In the genomic region with DNA sequence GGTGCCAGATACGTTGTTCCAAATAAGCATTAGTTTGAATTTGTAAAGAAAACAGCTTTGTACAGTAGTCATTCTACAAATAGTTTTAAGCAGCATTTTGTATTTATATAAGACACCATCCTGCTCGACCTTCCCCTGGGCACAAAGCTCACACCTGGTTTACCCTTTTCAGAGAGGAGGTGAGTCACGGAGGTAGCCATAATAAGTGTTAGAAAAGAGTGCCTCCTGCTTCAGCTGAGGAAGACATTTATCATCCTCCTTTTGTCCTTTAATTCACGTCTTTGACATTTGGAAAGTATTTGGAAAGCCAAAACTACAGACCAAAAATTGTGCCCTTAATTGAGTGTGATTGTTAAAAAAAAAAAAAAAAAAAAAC, we compare ENCODE assay signal across 11 cellular contexts. TPM values are rescaled to one million over a fixed set of nuclear protein-coding genes. Genes with fewer than 3 reads are reported as not detected.
DNase-seq lines count a peak whose midpoint lies in the region; ATAC-seq, FAIRE-seq and TF ChIP-seq lines count a peak whose summit lies in the region.
"Had no signal": no experiment of that assay in that cellular context is flagged by ENCODE, and none has a peak within 500 bp of the region (broad histone marks: within the 10 kb centered on the region; RNA-seq: fewer than 3 reads in every experiment).

No MANE protein-coding gene starts in this region.

- peak overlapping the region; percentile 67 for H3K4me2 ChIP-seq in PC-9

- peaks cover 0 to 4% (median 1%) of the 10 kb centered on the region in 3 donors for H3K27me3 Mint-ChIP-seq in immature natural killer cell (ENCODE audit: low read depth in 3 of 3)

- H3K27me3 ChIP-seq in PC-9 (ENCODE audit: insufficient read depth, low read depth) (no peaks in the 10 kb centered on the region), stomach smooth muscle (ENCODE audit: control insufficient read depth in 1 of 2, insufficient read depth in 2 of 2, low read length in 2 of 2) (no peaks in the 10 kb centered on the region)

- peaks cover 76 to 97% of the 10 kb centered on the region in 2 donors for H3K4me1 Mint-ChIP-seq in immature natural killer cell

- no peak overlapping the region for H2AFZ ChIP-seq in PC-9

- POLR2A ChIA-PET in PC-9 (lab: Charles Lee; ENCODE audit: unreplicated experiment), result interaction anchor here (0.5 to 1.0 kb wide), 2 partner anchors 124 to 1018 kb away, joined by 4 to 5 read pairs; no protein-coding TSS in a partner anchor

- no peaks in the 10 kb centered on the region for H3K36me3 Mint-ChIP-seq in immature natural killer cell

- peaks cover 1% of the 10 kb centered on the region; the same call in 1 of the 2 replicates for H3K9me3 ChIP-seq in PC-9 (ENCODE audit: insufficient read depth, low read depth)
- no peaks in the 10 kb centered on the region for H3K9me3 ChIP-seq in stomach smooth muscle (ENCODE audit: control insufficient read depth in 2 of 2, low read length in 2 of 2)

- no peaks in the 10 kb centered on the region; the same call in 1 of the 2 replicates for H3K36me3 ChIP-seq in PC-9 (ENCODE audit: low read depth)
- peaks cover 0 to 4% of the 10 kb centered on the region in 2 donors for H3K36me3 ChIP-seq in stomach smooth muscle (ENCODE audit: control insufficient read depth in 2 of 2, insufficient read depth in 2 of 2, low read length in 2 of 2)

- H3K9me3 Mint-ChIP-seq in immature natural killer cell, result no peaks in the 10 kb centered on the region

- peaks cover 6% of the 10 kb centered on the region; the same call in 1 of the 2 replicates for H4K20me1 ChIP-seq in PC-9 (ENCODE audit: insufficient read depth)

- H3K4me3 ChIP-seq in PC-9, result peak overlapping the region; percentile 6; the same call in 1 of the 2 replicates
- H3K4me3 ChIP-seq in foreskin fibroblast (ENCODE audit: low read depth in 1 of 2, low read length in 2 of 2), result peak overlapping the region; percentile 16 to 35
- peak overlapping the region in 1 of 2 donors; percentile 30 for H3K4me3 ChIP-seq in stomach smooth muscle (ENCODE audit: low read length in 2 of 2)

- BruUV-seq in PC-9 (replicated peaks; lab: Mats Ljungman, UMichigan), result no TSS peak

- intact Hi-C loops in PC-9 (cut with micrococcal nuclease; ENCODE audit: unreplicated experiment), result no loop called here

- no peak for FAIRE-seq in frontal cortex (lab: Jason Lieb, UNC)

- H3K27ac ChIP-seq in PC-9 (peak overlapping the region; percentile 83), stomach smooth muscle (ENCODE audit: low read length) (peak overlapping the region; percentile 64)

- H3K4me3 Mint-ChIP-seq in immature natural killer cell, result no peak overlapping the region

- peaks cover 14% of the 10 kb centered on the region for H3F3A ChIP-seq in PC-9 (ENCODE audit: insufficient read depth, low read depth)

- no peak for ATAC-seq in GM18868 (IDR thresholded peaks at IDR 0.05; ENCODE audit: unreplicated experiment)
- ATAC-seq: HCT116 had no signal

- CTCF ChIA-PET in PC-9 (lab: Charles Lee), result interaction anchor here (1.2 kb wide), 1 partner anchor 11 kb away, joined by 3 read pairs; no protein-coding TSS in a partner anchor

- H3K27ac Mint-ChIP-seq in immature natural killer cell, result no peak overlapping the region

- H3K4me1 ChIP-seq in PC-9 (replicated peaks; ENCODE audit: insufficient read depth) (peaks cover 55% of the 10 kb centered on the region), stomach smooth muscle (ENCODE audit: control insufficient read depth, insufficient read depth, low read length) (peaks cover 35% of the 10 kb centered on the region)

- H3K79me2 ChIP-seq in PC-9 (ENCODE audit: low read depth), result peaks cover 98% of the 10 kb centered on the region

- H3K9ac ChIP-seq in stomach smooth muscle (ENCODE audit: low read length in 2 of 2), result no peak overlapping the region

- peak; percentile 24 for DNase-seq in NCI-H2107 treated with DMSO at 0.1 percent for 48 hours (lab: John Stamatoyannopoulos, UW; ENCODE audit: unreplicated experiment)
- DNase-seq in NCI-H2107 (lab: John Stamatoyannopoulos, UW), result no peak
- DNase-seq in PC-9, result peak in 1 of 2 experiments; percentile 24
- no peak for DNase-seq in foreskin fibroblast
- no peak for DNase-seq in frontal cortex (ENCODE audit: low spot score in 2 of 2)
- no peak for DNase-seq in immature natural killer cell
- DNase-seq: activated T-cell treated with anti-CD3 and anti-CD28 coated beads, Interleukin-2, amount 50 U/mL, for 48 hours; stimulated activated CD4-positive, alpha-beta T cell treated with anti-CD3 and anti-CD28 coated beads, Interleukin-4, amount 100 ng/mL, for 1 hour had no signal

- TF ChIP-seq CTCF in PC-9 (conservative IDR thresholded peaks at IDR 0.05) (no peak), foreskin fibroblast (IDR thresholded peaks at IDR 0.05; ENCODE audit: low read depth, low read length) (no peak)

- H3K9me2 ChIP-seq in PC-9 (ENCODE audit: insufficient read depth), result no peaks in the 10 kb centered on the region

RNA-seq across cellular contexts. Expression of a gene that starts 6.8 kb away (rescaled TPM):
- total RNA-seq in PC-9 (2021) (60.1 and 79.4 TPM in 2 replicates), frontal cortex (119 TPM)
- polyA plus RNA-seq in immature natural killer cell, result under 1 TPM in 1 of 3 donors, not detected in 2; 0.10 TPM
